In the genomic region with DNA sequence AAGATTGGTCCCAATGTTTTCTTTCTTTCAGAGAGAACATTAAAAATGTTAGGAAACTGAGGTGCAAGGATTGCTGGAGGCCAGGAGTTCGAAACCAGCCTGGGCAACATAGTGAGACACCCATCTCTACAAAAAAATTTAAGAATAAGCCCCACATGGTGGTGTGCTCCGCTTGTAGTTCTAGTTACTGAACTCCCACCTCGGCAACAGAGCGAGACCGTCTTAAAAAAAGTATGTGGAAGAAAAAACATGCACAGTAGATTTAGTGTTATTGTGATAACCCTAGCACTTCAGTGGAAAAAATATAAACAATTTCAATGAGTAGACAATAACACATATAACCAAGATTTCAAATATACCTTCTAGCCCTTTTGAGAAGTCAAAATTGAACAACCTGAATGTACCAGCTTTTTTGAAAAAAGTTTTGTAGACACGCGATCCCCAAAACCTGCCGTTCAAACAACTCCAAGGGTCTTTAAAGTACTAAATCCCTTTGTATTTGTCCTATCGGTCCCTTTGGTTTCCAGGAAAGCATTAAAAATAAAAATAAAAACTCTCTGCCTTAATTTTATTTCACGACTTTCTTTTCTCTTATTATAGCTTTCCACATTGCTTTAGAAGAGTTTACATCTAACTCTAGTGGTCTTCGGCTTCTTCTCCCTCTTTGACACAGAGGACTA, we compare ENCODE assay signal across 8 cellular contexts. TPM values are rescaled to one million over a fixed set of nuclear protein-coding genes. Genes with fewer than 3 reads are reported as not detected.
DNase-seq lines count a peak whose midpoint lies in the region; FAIRE-seq and TF ChIP-seq lines count a peak whose summit lies in the region.

No MANE protein-coding gene starts in this region.

- H3K4me3 ChIP-seq in kidney (ENCODE audit: low read length in 2 of 2) = peak overlapping the region; percentile 82 to 99
- H3K4me3 ChIP-seq in suprapubic skin = peak overlapping the region; percentile 98

- intact Hi-C loops in kidney (cut with DNase I) = no loop called here

- 22% methylated on average over 11 of the region's 11 CpGs for WGBS in suprapubic skin

- peak overlapping the region; percentile 92 to 96 for H3K27ac ChIP-seq in kidney (ENCODE audit: low read depth in 2 of 2, low read length in 2 of 2)
- peak overlapping the region; percentile 97 for H3K27ac ChIP-seq in suprapubic skin

- H3K27me3 ChIP-seq in suprapubic skin = no peaks in the 10 kb centered on the region

- peak overlapping the region; percentile 83 for H3K4me3 Mint-ChIP-seq in activated naive CD4-positive, alpha-beta T cell treated with anti-CD3 and anti-CD28 coated beads, Interleukin-2, amount 10 ng/mL, durations not matched to agents 7 days and 5 days
- peak overlapping the region; percentile 95 for H3K4me3 Mint-ChIP-seq in activated naive CD8-positive, alpha-beta T cell

- no peak for TF ChIP-seq POLR2A in suprapubic skin (IDR thresholded peaks at IDR 0.05)

- no peak for FAIRE-seq in kidney (lab: Jason Lieb, UNC)

- DNase-seq in activated naive CD4-positive, alpha-beta T cell treated with anti-CD3 and anti-CD28 coated beads, Interleukin-2, amount 10 ng/mL, durations not matched to agents 7 days and 5 days = peak; percentile 25
- DNase-seq in activated naive CD4-positive, alpha-beta T cell (lab: John Stamatoyannopoulos, UW) = no peak
- DNase-seq in kidney = no peak
- DNase-seq in suprapubic skin (ENCODE audit: low spot score in 2 of 2) = no peak
- no peak for DNase-seq in activated CD8-positive, alpha-beta memory T cell treated with anti-CD3 and anti-CD28 coated beads for 24 hours
- no peak for DNase-seq in activated effector memory CD4-positive, alpha-beta T cell treated with anti-CD3 and anti-CD28 coated beads, Interleukin-2, amount 50 U/mL, for 16 hours
- DNase-seq in hepatic stellate cell (ENCODE audit: low spot score) = no peak

- peaks cover 47% of the 10 kb centered on the region for H3K4me1 Mint-ChIP-seq in activated naive CD4-positive, alpha-beta T cell treated with anti-CD3 and anti-CD28 coated beads, Interleukin-2, amount 10 ng/mL, durations not matched to agents 7 days and 5 days
- H3K4me1 Mint-ChIP-seq in activated naive CD8-positive, alpha-beta T cell (ENCODE audit: low read depth) = peaks cover 40% of the 10 kb centered on the region

- H3K9ac ChIP-seq in kidney (ENCODE audit: low read length in 2 of 2) = peak overlapping the region; percentile 42 to 92

- no peaks in the 10 kb centered on the region for H3K9me3 Mint-ChIP-seq in activated naive CD4-positive, alpha-beta T cell treated with anti-CD3 and anti-CD28 coated beads, Interleukin-2, amount 10 ng/mL, durations not matched to agents 7 days and 5 days
- no peaks in the 10 kb centered on the region for H3K9me3 Mint-ChIP-seq in activated naive CD8-positive, alpha-beta T cell (ENCODE audit: low read depth)

- peak; percentile 5 for TF ChIP-seq CTCF in kidney (IDR thresholded peaks at IDR 0.05; ENCODE audit: borderline replicate concordance, extremely low read depth, insufficient read depth)
- TF ChIP-seq CTCF in suprapubic skin (IDR thresholded peaks at IDR 0.05) = no peak

- no peaks in the 10 kb centered on the region for H3K27me3 Mint-ChIP-seq in activated naive CD4-positive, alpha-beta T cell treated with anti-CD3 and anti-CD28 coated beads, Interleukin-2, amount 10 ng/mL, durations not matched to agents 7 days and 5 days
- no peaks in the 10 kb centered on the region for H3K27me3 Mint-ChIP-seq in activated naive CD8-positive, alpha-beta T cell

- peaks cover 2% of the 10 kb centered on the region for H3K36me3 Mint-ChIP-seq in activated naive CD4-positive, alpha-beta T cell treated with anti-CD3 and anti-CD28 coated beads, Interleukin-2, amount 10 ng/mL, durations not matched to agents 7 days and 5 days
- no peaks in the 10 kb centered on the region for H3K36me3 Mint-ChIP-seq in activated naive CD8-positive, alpha-beta T cell

- H3K4me1 ChIP-seq in kidney (ENCODE audit: control insufficient read depth in 1 of 2, insufficient read depth in 1 of 2, low read depth in 1 of 2, low read length in 2 of 2) (peaks cover 0 to 14% of the 10 kb centered on the region in 2 donors), suprapubic skin (peaks cover 30% of the 10 kb centered on the region)

- peak overlapping the region; percentile 87 for H3K27ac Mint-ChIP-seq in activated naive CD4-positive, alpha-beta T cell treated with anti-CD3 and anti-CD28 coated beads, Interleukin-2, amount 10 ng/mL, durations not matched to agents 7 days and 5 days
- peak overlapping the region; percentile 95 for H3K27ac Mint-ChIP-seq in activated naive CD8-positive, alpha-beta T cell

- no peak for TF ChIP-seq EP300 in suprapubic skin (IDR thresholded peaks at IDR 0.05)

- no peaks in the 10 kb centered on the region for H3K9me3 ChIP-seq in kidney (ENCODE audit: control insufficient read depth in 1 of 2, low read length in 2 of 2)
- H3K9me3 ChIP-seq in suprapubic skin = no peaks in the 10 kb centered on the region

- H3K36me3 ChIP-seq in kidney (ENCODE audit: control insufficient read depth in 1 of 2, insufficient read depth in 2 of 2, low read length in 2 of 2) = no peaks in the 10 kb centered on the region
- H3K36me3 ChIP-seq in suprapubic skin = no peaks in the 10 kb centered on the region

- CTCF ChIA-PET in activated naive CD4-positive, alpha-beta T cell treated with anti-CD3 and anti-CD28 coated beads, Interleukin-2, amount 10 ng/mL, durations not matched to agents 7 days and 5 days (lab: Charles Lee) = interaction anchor here (0.6 to 1.8 kb wide), 9 partner anchors 9 to 395 kb away, joined by 3 to 7 read pairs (median 4); no protein-coding TSS in a partner anchor

RNA-seq across cellular contexts. Expression of gene ANO6, which starts 1.0 kb away (rescaled TPM):
- total RNA-seq in kidney (46.3 TPM), suprapubic skin (10 to 100 TPM; 31.8 to 43.5 (median 34.1) TPM)
- 17.2 TPM for polyA plus RNA-seq in kidney (ENCODE audit: insufficient read depth, low read depth, low replicate concordance)
